Comparison of ENCODE assay signal across 1 cellular context in genomic region chr17:42760652-42761581, GRCh38.
A peak's percentile ranks its signal among the peaks of the same experiment; 100 is the strongest.
TF ChIP-seq lines count a peak whose summit lies in the region.

A gene with protein sequence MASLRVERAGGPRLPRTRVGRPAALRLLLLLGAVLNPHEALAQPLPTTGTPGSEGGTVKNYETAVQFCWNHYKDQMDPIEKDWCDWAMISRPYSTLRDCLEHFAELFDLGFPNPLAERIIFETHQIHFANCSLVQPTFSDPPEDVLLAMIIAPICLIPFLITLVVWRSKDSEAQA (plus strand): TSS chr17:42761227. CDS start chr17:42761262, 35 bp downstream.

TF ChIP-seq in HEK293, 187 proteins besides CTCF, POLR2A, EP300 and RAD21 (continued from another document):
- peak; percentile 56; the same call in 1 of the 2 replicates for TF ChIP-seq ZBTB48 (tag by site-specific recombination; IDR thresholded peaks at IDR 0.05)
- TF ChIP-seq ZNF548 (tag by site-specific recombination; IDR thresholded peaks at IDR 0.05), result no peak
- 0 out of 2 replicates have a peak, but pooled peaks have one; percentile 9 for TF ChIP-seq ZIC2 (tag by site-specific recombination; IDR thresholded peaks at IDR 0.05)
- peak; percentile 33 for TF ChIP-seq ZBTB26 (tag by site-specific recombination; optimal IDR thresholded peaks at IDR 0.05)
